ENCODE assay signal across 9 cellular contexts in the genomic region with DNA sequence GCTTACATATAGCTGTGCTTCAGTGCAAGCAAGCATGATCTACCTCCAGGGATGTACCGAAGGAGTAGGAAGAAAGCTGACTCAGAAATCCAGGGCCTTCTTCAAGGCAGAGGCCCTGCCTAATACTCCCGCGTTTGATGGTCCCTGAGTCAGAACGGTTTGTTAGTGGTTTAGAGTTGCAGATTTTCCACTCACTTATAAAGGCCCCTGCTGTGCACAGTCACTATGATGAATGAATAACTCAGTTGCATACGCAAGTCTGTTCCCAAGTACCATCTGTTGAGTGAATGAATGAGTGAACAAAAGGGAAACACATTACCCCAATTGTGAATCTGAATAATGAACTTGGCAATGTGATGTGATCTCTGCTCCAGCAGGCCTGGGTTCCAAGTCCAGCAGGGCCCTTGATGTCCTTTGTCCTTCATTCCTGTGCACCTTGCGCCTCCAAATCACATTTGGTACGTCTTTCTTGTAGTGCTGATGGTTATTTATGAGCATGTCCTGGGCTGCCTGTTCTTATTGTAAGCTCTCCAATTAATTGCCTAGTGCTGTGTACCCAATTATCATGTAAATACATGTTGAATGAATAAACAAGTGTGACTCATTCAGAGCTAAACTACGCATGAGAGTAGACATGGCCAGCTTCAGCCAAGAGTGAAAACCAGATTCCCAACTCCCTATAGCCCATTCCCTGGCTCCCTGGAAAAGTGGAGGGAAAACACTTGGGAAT.
A peak's percentile ranks its signal among the peaks of the same experiment; 100 is the strongest.
DNase-seq lines count a peak whose midpoint lies in the region; ATAC-seq and TF ChIP-seq lines count a peak whose summit lies in the region.
"Had no signal": no experiment of that assay in that cellular context is flagged by ENCODE, and none has a peak within 500 bp of the region (broad histone marks: within the 10 kb centered on the region; RNA-seq: fewer than 3 reads in every experiment).

No MANE protein-coding gene starts in this region.

- H3K27ac ChIP-seq in foreskin keratinocyte, result peak overlapping the region; percentile 81

- H3K27me3 Mint-ChIP-seq in immature natural killer cell (ENCODE audit: low read depth in 3 of 3), result peaks cover 0 to 4% (median 2%) of the 10 kb centered on the region in 3 donors
- H3K27me3 Mint-ChIP-seq: CD4-positive, CD25-positive, alpha-beta regulatory T cell had no signal

- DNase-seq in NCI-H748 (lab: John Stamatoyannopoulos, UW; ENCODE audit: unreplicated experiment) (peak; percentile 43), NCI-H748 treated with DMSO at 0.1 percent for 48 hours (lab: John Stamatoyannopoulos, UW) (no peak), RPMI7951 (ENCODE audit: low read depth) (peak; percentile 94), foreskin keratinocyte (peak; percentile 86 to 92), SKM-1 (lab: John Stamatoyannopoulos, UW; ENCODE audit: unreplicated experiment) (no peak), immature natural killer cell (no peak)
- peak; percentile 35 to 41 for DNase-seq in stimulated activated CD4-positive, alpha-beta T cell treated with anti-CD3 and anti-CD28 coated beads, Interleukin-2, amount 100 ng/mL, for 48 hours
- DNase-seq: CD4-positive, CD25-positive, alpha-beta regulatory T cell had no signal

- no peaks in the 10 kb centered on the region for H3K27me3 ChIP-seq in foreskin keratinocyte

- H3K4me3 Mint-ChIP-seq in immature natural killer cell, result no peak overlapping the region
- H3K4me3 Mint-ChIP-seq: CD4-positive, CD25-positive, alpha-beta regulatory T cell had no signal

- H3K4me1 Mint-ChIP-seq in immature natural killer cell, result peaks cover 0 to 6% of the 10 kb centered on the region in 2 donors

- no peaks in the 10 kb centered on the region for H3K9me3 Mint-ChIP-seq in immature natural killer cell
- H3K9me3 Mint-ChIP-seq: CD4-positive, CD25-positive, alpha-beta regulatory T cell had no signal

- peaks cover 17% of the 10 kb centered on the region for H3K4me1 ChIP-seq in foreskin keratinocyte

- peaks cover 0 to 8% (median 6%) of the 10 kb centered on the region in 3 donors for H3K36me3 Mint-ChIP-seq in immature natural killer cell

- peak; percentile 94 for ATAC-seq in foreskin keratinocyte
- ATAC-seq in GM19455 (IDR thresholded peaks at IDR 0.05; ENCODE audit: unreplicated experiment), result no peak

- H3K27ac Mint-ChIP-seq in immature natural killer cell, result no peak overlapping the region
- H3K27ac Mint-ChIP-seq: CD4-positive, CD25-positive, alpha-beta regulatory T cell had no signal

- TF ChIP-seq CTCF in foreskin keratinocyte (conservative IDR thresholded peaks at IDR 0.05), result no peak

Comparison
In these comparisons a context has a peak if more than half of its experiments do, and no peak if none do; other contexts are left out.
1. DNase-seq: peak in NCI-H748 (single experiment), RPMI7951 (single experiment), foreskin keratinocyte (2 of 2) and stimulated activated CD4-positive, alpha-beta T cell treated with anti-CD3 and anti-CD28 coated beads, Interleukin-2, amount 100 ng/mL, for 48 hours (2 of 2); none in NCI-H748 treated with DMSO at 0.1 percent for 48 hours (single experiment), SKM-1 (single experiment) and immature natural killer cell (0 of 3).